In genomic region chr17:77143306-77143705, GRCh38 we compare ENCODE assay signal across 14 cellular contexts. TPM values are rescaled to one million over a fixed set of nuclear protein-coding genes. Genes with fewer than 3 reads are reported as not detected.
DNase-seq lines count a peak whose midpoint lies in the region; ATAC-seq and TF ChIP-seq lines count a peak whose summit lies in the region.
"Had no signal": no experiment of that assay in that cellular context is flagged by ENCODE, and none has a peak within 500 bp of the region (broad histone marks: within the 10 kb centered on the region; RNA-seq: fewer than 3 reads in every experiment).

No MANE protein-coding gene starts in this region.

- H3K27ac Mint-ChIP-seq in T-helper 17 cell: no peak overlapping the region
- H3K27ac Mint-ChIP-seq in stimulated activated naive CD8-positive, alpha-beta T cell treated with anti-CD3 and anti-CD28 coated beads, Interleukin-15, amount 100 ng/mL, for 72 hours: no peak overlapping the region

- H3K27me3 ChIP-seq in gastroesophageal sphincter: no peaks in the 10 kb centered on the region

- ATAC-seq in T-helper 17 cell (no peak), gastroesophageal sphincter (no peak), GM21737 (IDR thresholded peaks at IDR 0.05; ENCODE audit: unreplicated experiment) (no peak)
- no peak for ATAC-seq in stimulated activated naive CD8-positive, alpha-beta T cell treated with anti-CD3 and anti-CD28 coated beads, Interleukin-15, amount 100 ng/mL, for 72 hours
- ATAC-seq: HCT116 had no signal

- no peaks in the 10 kb centered on the region for H3K27me3 Mint-ChIP-seq in T-helper 17 cell
- H3K27me3 Mint-ChIP-seq in stimulated activated naive CD8-positive, alpha-beta T cell treated with anti-CD3 and anti-CD28 coated beads, Interleukin-15, amount 100 ng/mL, for 72 hours: no peaks in the 10 kb centered on the region

- H3K36me3 ChIP-seq in gastroesophageal sphincter: peaks cover 0 to 40% of the 10 kb centered on the region in 2 donors

- no peak for TF ChIP-seq EP300 in gastroesophageal sphincter (IDR thresholded peaks at IDR 0.05)

- TF ChIP-seq CTCF in gastroesophageal sphincter (IDR thresholded peaks at IDR 0.05): no peak

- peaks cover 4 to 74% (median 17%) of the 10 kb centered on the region in 3 donors for H3K4me1 ChIP-seq in gastroesophageal sphincter

- peak overlapping the region; percentile 60 for H3K4me3 Mint-ChIP-seq in T-helper 17 cell
- H3K4me3 Mint-ChIP-seq in stimulated activated naive CD8-positive, alpha-beta T cell treated with anti-CD3 and anti-CD28 coated beads, Interleukin-15, amount 100 ng/mL, for 72 hours: peak overlapping the region; percentile 24 to 67

- H3K9me3 ChIP-seq in T-helper 17 cell (ENCODE audit: control insufficient read depth, low read length, poor library complexity, severe bottlenecking) (no peaks in the 10 kb centered on the region), gastroesophageal sphincter (no peaks in the 10 kb centered on the region)

- H3K4me1 Mint-ChIP-seq in T-helper 17 cell: peaks cover 34% of the 10 kb centered on the region
- peaks cover 73% of the 10 kb centered on the region for H3K4me1 Mint-ChIP-seq in stimulated activated naive CD8-positive, alpha-beta T cell treated with anti-CD3 and anti-CD28 coated beads, Interleukin-15, amount 100 ng/mL, for 72 hours

- no peaks in the 10 kb centered on the region for H3K9me3 Mint-ChIP-seq in stimulated activated naive CD8-positive, alpha-beta T cell treated with anti-CD3 and anti-CD28 coated beads, Interleukin-15, amount 100 ng/mL, for 72 hours

- peaks cover 8% of the 10 kb centered on the region for H3K36me3 Mint-ChIP-seq in T-helper 17 cell (ENCODE audit: low read depth)

- H3K27ac ChIP-seq in gastroesophageal sphincter: peak overlapping the region in 3 of 4 donors; percentile 22 to 98 (median 60)
- H3K27ac ChIP-seq: 22Rv1, HL-60 had no signal

- TF ChIP-seq POLR2A in gastroesophageal sphincter (IDR thresholded peaks at IDR 0.05): no peak

- 25 to 38% methylated on average over 1 of the region's 1 CpG for WGBS in gastroesophageal sphincter (ENCODE audit: low coverage in 1 of 2), 2 donors

- H3K4me3 ChIP-seq in gastroesophageal sphincter: peak overlapping the region in 1 of 2 donors; percentile 98

- peak; percentile 10 for DNase-seq in NCI-H1105 treated with DMSO at 0.1 percent for 48 hours (lab: John Stamatoyannopoulos, UW)
- DNase-seq in NCI-H1105 (lab: John Stamatoyannopoulos, UW): no peak
- no peak for DNase-seq in T-helper 17 cell
- DNase-seq in stimulated activated naive CD8-positive, alpha-beta T cell treated with anti-CD3 and anti-CD28 coated beads, Interleukin-15, amount 100 ng/mL, for 72 hours: no peak
- DNase-seq in iPS-NIHi7 (ENCODE audit: extremely low spot score): no peak
- DNase-seq in nucleus accumbens (lab: John Stamatoyannopoulos, UW): no peak
- DNase-seq: amniotic stem cell, EL, NCI-H1694 treated with DMSO at 0.1 percent for 48 hours had no signal

RNA-seq across cellular contexts. Expression of gene SEC14L1, which starts 2.5 kb away (rescaled TPM):
- total RNA-seq in T-helper 17 cell: 100 to 1,000 TPM in 1 of 2 donors, 10 to 100 TPM in 1; 96.6 to 140 TPM
- 10 to 100 TPM; 38.4 to 86.1 (median 40.1) TPM for total RNA-seq in gastroesophageal sphincter
